ENCODE assay signal across 1 cellular context in the genomic region with DNA sequence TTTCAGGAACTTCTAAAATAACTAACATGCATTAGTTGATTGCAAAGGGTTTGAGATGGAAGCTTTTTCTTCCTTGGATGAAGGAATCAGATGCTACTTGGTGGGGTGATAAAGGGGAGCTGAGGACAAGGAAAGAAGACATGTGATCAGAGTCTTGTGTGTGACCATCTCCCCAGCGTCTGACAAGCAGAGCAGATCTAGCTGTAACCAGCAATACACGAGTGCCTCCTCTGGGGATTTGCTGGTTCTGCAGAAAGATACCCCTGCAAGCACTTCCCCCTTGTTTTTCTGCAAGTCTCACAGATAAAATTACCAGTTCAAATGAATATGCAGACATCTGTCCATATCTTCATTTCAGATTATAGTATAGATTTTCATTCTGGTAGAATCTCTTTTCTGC.
TF ChIP-seq lines count a peak whose summit lies in the region.

No MANE protein-coding gene starts in this region.

TF ChIP-seq in GM12878, 131 proteins besides CTCF, POLR2A, EP300 and RAD21 (continued from another document):
- TF ChIP-seq, protein P1, sequence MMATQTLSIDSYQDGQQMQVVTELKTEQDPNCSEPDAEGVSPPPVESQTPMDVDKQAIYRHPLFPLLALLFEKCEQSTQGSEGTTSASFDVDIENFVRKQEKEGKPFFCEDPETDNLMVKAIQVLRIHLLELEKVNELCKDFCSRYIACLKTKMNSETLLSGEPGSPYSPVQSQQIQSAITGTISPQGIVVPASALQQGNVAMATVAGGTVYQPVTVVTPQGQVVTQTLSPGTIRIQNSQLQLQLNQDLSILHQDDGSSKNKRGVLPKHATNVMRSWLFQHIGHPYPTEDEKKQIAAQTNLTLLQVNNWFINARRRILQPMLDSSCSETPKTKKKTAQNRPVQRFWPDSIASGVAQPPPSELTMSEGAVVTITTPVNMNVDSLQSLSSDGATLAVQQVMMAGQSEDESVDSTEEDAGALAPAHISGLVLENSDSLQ (IDR thresholded peaks at IDR 0.05): no peak
- TF ChIP-seq CREM (IDR thresholded peaks at IDR 0.05; ENCODE audit: low read depth) (no peak), STAT1 (conservative IDR thresholded peaks at IDR 0.05) (no peak), BHLHE40 (IDR thresholded peaks at IDR 0.05; ENCODE audit: borderline replicate concordance in 1 of 2, low read depth in 2 of 2, low read length in 1 of 2) (no peak), SIN3A (IDR thresholded peaks at IDR 0.05; ENCODE audit: low read depth, low read length) (no peak), MTA2 (IDR thresholded peaks at IDR 0.05; ENCODE audit: low read depth) (no peak), NKRF (conservative IDR thresholded peaks at IDR 0.05) (no peak), ZBTB33 (IDR thresholded peaks at IDR 0.05) (no peak), ZBED1 (IDR thresholded peaks at IDR 0.05; ENCODE audit: borderline replicate concordance) (no peak), EED (IDR thresholded peaks at IDR 0.05; ENCODE audit: low read depth) (no peak), WRNIP1 (IDR thresholded peaks at IDR 0.05; ENCODE audit: borderline replicate concordance, low read depth, low read length) (no peak), BACH1 (IDR thresholded peaks at IDR 0.05; ENCODE audit: borderline replicate concordance) (no peak), ZNF384 (IDR thresholded peaks at IDR 0.05; ENCODE audit: borderline replicate concordance, low read depth, low read length) (no peak)
- TF ChIP-seq, protein P2, sequence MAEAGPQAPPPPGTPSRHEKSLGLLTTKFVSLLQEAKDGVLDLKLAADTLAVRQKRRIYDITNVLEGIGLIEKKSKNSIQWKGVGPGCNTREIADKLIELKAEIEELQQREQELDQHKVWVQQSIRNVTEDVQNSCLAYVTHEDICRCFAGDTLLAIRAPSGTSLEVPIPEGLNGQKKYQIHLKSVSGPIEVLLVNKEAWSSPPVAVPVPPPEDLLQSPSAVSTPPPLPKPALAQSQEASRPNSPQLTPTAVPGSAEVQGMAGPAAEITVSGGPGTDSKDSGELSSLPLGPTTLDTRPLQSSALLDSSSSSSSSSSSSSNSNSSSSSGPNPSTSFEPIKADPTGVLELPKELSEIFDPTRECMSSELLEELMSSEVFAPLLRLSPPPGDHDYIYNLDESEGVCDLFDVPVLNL (IDR thresholded peaks at IDR 0.05; ENCODE audit: low read depth, low read length): no peak
